8 cellular contexts compared by ENCODE assay signal in genomic region chr20:37336369-37337207, GRCh38. TPM values are rescaled to one million over a fixed set of nuclear protein-coding genes. Genes with fewer than 3 reads are reported as not detected.
DNase-seq lines count a peak whose midpoint lies in the region; ATAC-seq, FAIRE-seq and TF ChIP-seq lines count a peak whose summit lies in the region.

No MANE protein-coding gene starts in this region.

- peaks cover 11% of the 10 kb centered on the region for H3K4me1 Mint-ChIP-seq in astrocyte (ENCODE audit: low read depth, unreplicated experiment)
- H3K4me1 Mint-ChIP-seq in osteocyte (ENCODE audit: unreplicated experiment) = peaks cover 13% of the 10 kb centered on the region

- H3K4me3 ChIP-seq in OCI-LY3 (ENCODE audit: low read length) (peak overlapping the region; percentile 66), astrocyte (ENCODE audit: insufficient read depth, low read depth, low read length) (no peak overlapping the region), mesodermal cell (ENCODE audit: extremely low read depth, insufficient read depth, low read length, poor library complexity, severe bottlenecking) (no peak overlapping the region), stomach (no peak overlapping the region)

- TF ChIP-seq CTCF in OCI-LY3 (IDR thresholded peaks at IDR 0.05; ENCODE audit: low read depth, low read length) (no peak), astrocyte (IDR thresholded peaks at IDR 0.05; ENCODE audit: insufficient read depth, low read depth, low read length) (no peak), stomach (IDR thresholded peaks at IDR 0.05) (no peak), osteocyte (IDR thresholded peaks at IDR 0.05) (no peak)

- no peaks in the 10 kb centered on the region for H3K36me3 ChIP-seq in OCI-LY3 (replicated peaks; ENCODE audit: low read depth, low read length)
- H3K36me3 ChIP-seq in astrocyte (ENCODE audit: insufficient read depth, low read length) = no peaks in the 10 kb centered on the region
- H3K36me3 ChIP-seq in mesodermal cell (ENCODE audit: control insufficient read depth, insufficient read depth, low read length) = no peaks in the 10 kb centered on the region
- H3K36me3 ChIP-seq in stomach = no peaks in the 10 kb centered on the region

- WGBS in mesodermal cell (ENCODE audit: insufficient coverage in 2 of 2), 2 experiments = 68% methylated on average over 6 to 8 of the region's 11 CpGs
- WGBS in stomach, 5 donors = 38 to 63% (median 51%) methylated on average over 10 to 11 of the region's 11 CpGs

- peak; percentile 80 for ATAC-seq in HG02759 (IDR thresholded peaks at IDR 0.05; ENCODE audit: unreplicated experiment)

- no peak for TF ChIP-seq POLR2A in stomach (IDR thresholded peaks at IDR 0.05)

- peak overlapping the region; percentile 88 for H3K27ac ChIP-seq in OCI-LY3 (ENCODE audit: low read length)
- H3K27ac ChIP-seq in astrocyte (ENCODE audit: low read depth, low read length) = no peak overlapping the region
- H3K27ac ChIP-seq in mesodermal cell (ENCODE audit: low read depth, low read length, severe bottlenecking) = peak overlapping the region; percentile 85
- peak overlapping the region; percentile 4 to 54 (median 52) for H3K27ac ChIP-seq in stomach

- intact Hi-C loops in stomach (cut with DNase I; ENCODE audit: low total_unique reads) = no loop called here

- H3K9ac ChIP-seq in OCI-LY3 (ENCODE audit: low read length) = peak overlapping the region; percentile 83
- no peak overlapping the region for H3K9ac ChIP-seq in astrocyte (ENCODE audit: low read length)

- FAIRE-seq in astrocyte (lab: Jason Lieb, UNC) = no peak

- H3K27ac Mint-ChIP-seq in astrocyte (ENCODE audit: unreplicated experiment) (peak overlapping the region; percentile 47), osteocyte (ENCODE audit: unreplicated experiment) (no peak overlapping the region)

- H2AFZ ChIP-seq in OCI-LY3 (ENCODE audit: low read depth, low read length) (no peak overlapping the region), astrocyte (ENCODE audit: low read depth, low read length) (peak overlapping the region; percentile 3)

- H3K27me3 ChIP-seq in OCI-LY3 (ENCODE audit: low read depth, low read length) = no peaks in the 10 kb centered on the region
- H3K27me3 ChIP-seq in astrocyte (ENCODE audit: insufficient read depth, low read length) = no peaks in the 10 kb centered on the region
- H3K27me3 ChIP-seq in stomach = no peaks in the 10 kb centered on the region

- no peaks in the 10 kb centered on the region for H3K9me3 ChIP-seq in OCI-LY3 (ENCODE audit: insufficient read depth, low read length)
- H3K9me3 ChIP-seq in astrocyte (ENCODE audit: insufficient read depth, low read depth, low read length) = no peaks in the 10 kb centered on the region
- H3K9me3 ChIP-seq in mesodermal cell (ENCODE audit: control insufficient read depth, low read length) = no peaks in the 10 kb centered on the region
- no peaks in the 10 kb centered on the region for H3K9me3 ChIP-seq in stomach

- H3K27me3 Mint-ChIP-seq in astrocyte (ENCODE audit: low read depth, unreplicated experiment) (peaks cover 2% of the 10 kb centered on the region), osteocyte (ENCODE audit: unreplicated experiment) (no peaks in the 10 kb centered on the region)

- peak overlapping the region; percentile 50 for H3K4me3 Mint-ChIP-seq in astrocyte (ENCODE audit: unreplicated experiment)
- no peak overlapping the region for H3K4me3 Mint-ChIP-seq in osteocyte (ENCODE audit: unreplicated experiment)

- no peaks in the 10 kb centered on the region for H4K20me1 ChIP-seq in OCI-LY3 (ENCODE audit: insufficient read depth, low read length)
- no peaks in the 10 kb centered on the region for H4K20me1 ChIP-seq in astrocyte (ENCODE audit: insufficient read depth, low read length)

- H3K4me2 ChIP-seq in OCI-LY3 (ENCODE audit: low read length) (peak overlapping the region; percentile 84), astrocyte (ENCODE audit: low read length) (no peak overlapping the region)

- no peak for TF ChIP-seq EP300 in stomach (IDR thresholded peaks at IDR 0.05)

- H3K79me2 ChIP-seq in OCI-LY3 (ENCODE audit: low read length) (no peaks in the 10 kb centered on the region), astrocyte (ENCODE audit: insufficient read depth, low read length) (no peaks in the 10 kb centered on the region)

- H3K36me3 Mint-ChIP-seq in astrocyte (ENCODE audit: low read depth, unreplicated experiment) (no peaks in the 10 kb centered on the region), osteocyte (ENCODE audit: unreplicated experiment) (no peaks in the 10 kb centered on the region)

- DNase-seq in NCI-H2227 (lab: John Stamatoyannopoulos, UW; ENCODE audit: unreplicated experiment) (peak; percentile 25), NCI-H2227 treated with DMSO at 0.1 percent for 48 hours (lab: John Stamatoyannopoulos, UW) (no peak), astrocyte (ENCODE audit: low read depth) (no peak), stomach (no peak), osteocyte (ENCODE audit: extremely low spot score, unreplicated experiment) (no peak)

- H3K9me3 Mint-ChIP-seq in astrocyte (ENCODE audit: unreplicated experiment) (no peaks in the 10 kb centered on the region), osteocyte (ENCODE audit: unreplicated experiment) (no peaks in the 10 kb centered on the region)

- H3K4me1 ChIP-seq in OCI-LY3 (ENCODE audit: low read length) (peaks cover 71% of the 10 kb centered on the region), astrocyte (ENCODE audit: insufficient read depth, low read length) (no peaks in the 10 kb centered on the region), mesodermal cell (ENCODE audit: control insufficient read depth, insufficient read depth, low read length, poor library complexity, severe bottlenecking) (peaks cover 42% of the 10 kb centered on the region), stomach (peaks cover 12 to 31% (median 21%) of the 10 kb centered on the region in 4 donors)

RNA-seq across cellular contexts. Expression of gene SRC, which starts 9.4 kb away (rescaled TPM):
- total RNA-seq in astrocyte = 33.4 and 33.7 TPM in 2 replicates
- polyA plus RNA-seq in mesodermal cell (2013, experiment 1 of 2) = 97.8 TPM
- polyA plus RNA-seq in mesodermal cell (2013, experiment 2 of 2) = 102 TPM
- 100 to 1,000 TPM in 1 of 5 donors, 10 to 100 TPM in 4; 31.6 to 471 (median 69.8) TPM for total RNA-seq in stomach
- polyA plus RNA-seq in stomach = 10 to 100 TPM; 40.7 to 47.4 (median 47.2) TPM
- total RNA-seq in osteocyte = 30.1 and 32.5 TPM in 2 replicates

RNA-seq across cellular contexts. Expression of gene MANBAL, which starts 47.1 kb away (rescaled TPM):
- total RNA-seq in astrocyte = 39.4 and 41.2 TPM in 2 replicates
- 69.0 TPM for polyA plus RNA-seq in mesodermal cell (2013, experiment 1 of 2)
- 60.5 TPM for polyA plus RNA-seq in mesodermal cell (2013, experiment 2 of 2)
- 10 to 100 TPM in 3 of 5 donors, 1 to 10 TPM in 2; 2.3 to 27.5 (median 15.2) TPM for total RNA-seq in stomach
- 10 to 100 TPM; 43.5 to 57.7 (median 57.5) TPM for polyA plus RNA-seq in stomach
- total RNA-seq in osteocyte = 45.5 and 45.8 TPM in 2 replicates
